ENCODE assay signal across 11 cellular contexts in the genomic region with DNA sequence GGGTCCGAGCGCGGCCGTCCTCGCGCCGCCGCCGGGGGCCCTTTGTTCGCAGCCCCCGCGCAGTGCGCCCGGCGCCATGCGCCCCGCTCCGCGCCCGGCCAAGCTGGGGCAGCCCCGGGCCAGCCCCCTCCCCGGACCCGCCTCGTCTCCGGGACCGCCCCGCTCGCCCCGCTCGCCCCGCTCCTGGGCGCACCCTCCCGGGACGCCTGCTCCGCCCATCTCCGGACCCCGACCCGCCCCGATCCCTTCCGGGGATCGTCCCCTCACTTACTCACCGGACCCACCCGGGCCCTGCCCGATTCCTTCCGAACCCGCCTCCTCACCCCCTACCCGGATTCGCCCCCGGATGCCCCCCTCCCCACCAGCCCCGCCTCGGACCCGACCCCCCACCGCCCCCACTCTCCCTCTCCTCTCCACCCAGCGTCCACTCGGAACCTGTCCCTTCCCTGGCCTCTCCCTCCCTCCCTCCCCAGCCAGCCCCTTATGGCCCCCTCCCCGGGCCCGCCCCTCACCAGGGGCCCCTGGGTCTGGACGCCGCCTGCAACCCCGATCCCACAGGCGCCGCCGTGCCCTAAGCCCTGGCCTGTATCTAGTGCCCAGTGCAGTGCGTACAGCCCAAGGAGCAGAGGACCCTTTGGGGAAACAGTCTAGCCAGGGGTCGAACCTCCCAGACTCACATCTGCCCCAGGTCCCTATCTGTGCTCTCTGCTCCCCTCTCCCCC. TPM values are rescaled to one million over a fixed set of nuclear protein-coding genes. Genes with fewer than 3 reads are reported as not detected.
A peak's percentile ranks its signal among the peaks of the same experiment; 100 is the strongest.
DNase-seq lines count a peak whose midpoint lies in the region; ATAC-seq and TF ChIP-seq lines count a peak whose summit lies in the region.
"Had no signal": no experiment of that assay in that cellular context is flagged by ENCODE, and none has a peak within 500 bp of the region (broad histone marks: within the 10 kb centered on the region; RNA-seq: fewer than 3 reads in every experiment).

A gene (minus strand): TSS at position 105 of the 722 bp plus-strand sequence. CDS start 168 bp downstream, outside the sequence.

- H3K4me1 Mint-ChIP-seq in T-helper 2 cell treated with Interferon-gamma antibody and Interleukin-4, amounts not matched to agents 5 μg/mL and 100 μg/mL, for 36 hours (ENCODE audit: low read depth) = peaks cover 3% of the 10 kb centered on the region

- H3K27me3 Mint-ChIP-seq in T-helper 2 cell treated with Interferon-gamma antibody and Interleukin-4, amounts not matched to agents 5 μg/mL and 100 μg/mL, for 36 hours (ENCODE audit: low read depth) = peaks cover 52% of the 10 kb centered on the region

- H3K36me3 ChIP-seq in mesendoderm (ENCODE audit: control insufficient read depth, insufficient read depth, low read length) = no peaks in the 10 kb centered on the region
- H3K36me3 ChIP-seq in tibial artery = peaks cover 0 to 4% (median 0%) of the 10 kb centered on the region in 3 donors

- H3K4me1 ChIP-seq in mesendoderm (ENCODE audit: control insufficient read depth, low read depth, low read length) = no peaks in the 10 kb centered on the region
- H3K4me1 ChIP-seq in tibial artery = peaks cover 0 to 15% (median 9%) of the 10 kb centered on the region in 4 donors

- DNase-seq in T-helper 2 cell treated with Interferon-gamma antibody and Interleukin-4, amounts not matched to agents 5 μg/mL and 100 μg/mL, for 36 hours (ENCODE audit: low spot score) = no peak
- DNase-seq in T-helper 2 cell (no peak), ecto neural progenitor cell (ENCODE audit: low spot score) (peak; percentile 67), mesendoderm (no peak), tibial artery (no peak)
- no peak for DNase-seq in activated CD4-positive, alpha-beta T cell treated with anti-CD3 and anti-CD28 coated beads for 48 hours
- DNase-seq: NCI-H187 had no signal

- H3K27me3 ChIP-seq in mesendoderm (ENCODE audit: insufficient read depth, low read length, poor library complexity) (no peaks in the 10 kb centered on the region), tibial artery (peaks cover 0 to 57% of the 10 kb centered on the region in 2 donors)

- peaks cover 0 to 20% (median 19%) of the 10 kb centered on the region in 3 donors for H3K9me3 ChIP-seq in tibial artery

- H3K9ac ChIP-seq in mesendoderm (ENCODE audit: low read length) = peak within 1 kb of the TSS; percentile 69

- peak within 1 kb of the TSS; percentile 88 for H3K56ac ChIP-seq in mesendoderm (ENCODE audit: low read length)

- WGBS in mesendoderm (ENCODE audit: extremely low coverage, insufficient coverage, low lambda C conversion rate) = no CpG with 5 or more reads among the region's 65 CpGs

- peak within 1 kb of the TSS; percentile 42 for H3K4me2 ChIP-seq in mesendoderm (ENCODE audit: low read length)

- no peaks in the 10 kb centered on the region for H3K79me2 ChIP-seq in mesendoderm (ENCODE audit: control insufficient read depth, insufficient read depth, low read length)

- no peak within 1 kb of the TSS for H2BK120ac ChIP-seq in mesendoderm (ENCODE audit: low read depth, low read length)

- H2AK5ac ChIP-seq in mesendoderm (ENCODE audit: low read length) = no peak within 1 kb of the TSS

- TF ChIP-seq CTCF in tibial artery (IDR thresholded peaks at IDR 0.05) = no peak

- H3K4ac ChIP-seq in mesendoderm (ENCODE audit: low read depth, low read length) = peak within 1 kb of the TSS; percentile 25

- peaks cover 4% of the 10 kb centered on the region for H3K9me3 Mint-ChIP-seq in T-helper 2 cell treated with Interferon-gamma antibody and Interleukin-4, amounts not matched to agents 5 μg/mL and 100 μg/mL, for 36 hours

- peak within 1 kb of the TSS; percentile 42 for H3K18ac ChIP-seq in mesendoderm (ENCODE audit: low read length)

- H3K27ac Mint-ChIP-seq in T-helper 2 cell treated with Interferon-gamma antibody and Interleukin-4, amounts not matched to agents 5 μg/mL and 100 μg/mL, for 36 hours = no peak within 1 kb of the TSS
- H3K27ac Mint-ChIP-seq: T-helper 1 cell treated with Interleukin-12 subunit alpha and Interleukin-12 subunit beta and Interleukin-4 antibody, amounts not matched to agents 30 μg/mL and 1 μg/mL, for 36 hours had no signal

- H3K27ac ChIP-seq in mesendoderm (ENCODE audit: low read depth, low read length) (no peak within 1 kb of the TSS), tibial artery (no peak within 1 kb of the TSS)

- H3K23ac ChIP-seq in mesendoderm (ENCODE audit: low read length) = no peak within 1 kb of the TSS

- no peak within 1 kb of the TSS for H2BK15ac ChIP-seq in mesendoderm (replicated peaks; ENCODE audit: low read depth)

- no peak within 1 kb of the TSS for H2BK5ac ChIP-seq in mesendoderm (ENCODE audit: low read length)

- H3K36me3 Mint-ChIP-seq in T-helper 2 cell treated with Interferon-gamma antibody and Interleukin-4, amounts not matched to agents 5 μg/mL and 100 μg/mL, for 36 hours (ENCODE audit: low read depth) = peaks cover 4% of the 10 kb centered on the region

- H3K4me3 ChIP-seq in mesendoderm (ENCODE audit: low read length) = peak within 1 kb of the TSS; percentile 52
- H3K4me3 ChIP-seq in tibial artery = peak within 1 kb of the TSS; percentile 22 to 29

- H4K8ac ChIP-seq in mesendoderm (ENCODE audit: low read depth, low read length) = no peak within 1 kb of the TSS

- ATAC-seq in HG03135 (IDR thresholded peaks at IDR 0.05; ENCODE audit: unreplicated experiment) (no peak), HG03196 (IDR thresholded peaks at IDR 0.05; ENCODE audit: unreplicated experiment) (no peak)
- ATAC-seq: sciatic nerve had no signal

- no peaks in the 10 kb centered on the region for H3K79me1 ChIP-seq in mesendoderm (ENCODE audit: low read length)

- peak within 1 kb of the TSS; percentile 22 for H3K4me3 Mint-ChIP-seq in T-helper 2 cell treated with Interferon-gamma antibody and Interleukin-4, amounts not matched to agents 5 μg/mL and 100 μg/mL, for 36 hours
- H3K4me3 Mint-ChIP-seq: T-helper 1 cell treated with Interleukin-12 subunit alpha and Interleukin-12 subunit beta and Interleukin-4 antibody, amounts not matched to agents 30 μg/mL and 1 μg/mL, for 36 hours had no signal

- intact Hi-C loops in tibial artery (cut with DNase I; ENCODE audit: low total_unique reads) = no loop called here

- no peak within 1 kb of the TSS for H4K5ac ChIP-seq in mesendoderm (ENCODE audit: low read length)

RNA-seq across cellular contexts. Expression of the gene that starts here (rescaled TPM):
- 2.1 TPM for polyA plus RNA-seq in mesendoderm (2013, experiment 1 of 2)
- polyA plus RNA-seq in mesendoderm (2013, experiment 2 of 2) = 2.3 TPM
